1 cellular context compared by ENCODE assay signal in the genomic region with DNA sequence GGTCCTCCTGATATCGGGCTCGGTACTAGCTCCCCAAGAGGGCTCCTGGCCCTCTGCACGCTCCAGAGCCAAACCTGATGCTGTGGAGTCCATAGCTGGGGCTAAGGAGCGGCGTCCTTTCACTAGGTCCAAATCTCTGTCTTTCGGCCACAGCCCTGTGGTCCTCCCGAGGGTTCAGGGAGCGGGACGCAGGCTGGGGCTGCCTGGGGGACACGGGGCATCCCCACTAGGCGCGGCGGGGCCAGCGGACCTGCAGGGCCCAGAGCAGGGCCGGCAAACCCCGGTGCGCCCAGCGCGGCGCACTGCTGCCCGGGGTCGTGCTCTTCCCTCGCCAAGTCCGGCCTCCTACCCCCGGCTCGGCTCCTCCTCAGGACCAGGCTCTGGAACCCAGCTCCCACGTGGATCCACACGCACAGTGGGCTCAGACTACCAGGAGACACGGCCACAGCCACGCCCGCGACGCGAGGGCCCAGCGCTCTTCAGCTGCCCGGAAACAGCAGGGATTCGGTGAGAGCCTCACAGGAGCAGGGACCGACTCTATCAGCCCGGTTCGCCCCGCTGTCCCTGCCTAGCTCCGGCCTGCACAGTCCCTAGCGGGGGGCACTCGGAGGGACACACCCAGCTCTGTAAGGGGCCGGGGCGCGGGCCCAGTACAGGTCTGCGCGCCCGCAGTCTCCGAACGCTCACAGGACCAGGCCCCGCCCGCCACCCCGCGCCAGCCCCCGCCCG.
TF ChIP-seq lines count a peak whose summit lies in the region.

No MANE protein-coding gene starts in this region.

TF ChIP-seq in HepG2, 621 proteins besides CTCF, POLR2A, EP300 and RAD21 (continued from another document and continues in another):
- TF ChIP-seq, protein P1, sequence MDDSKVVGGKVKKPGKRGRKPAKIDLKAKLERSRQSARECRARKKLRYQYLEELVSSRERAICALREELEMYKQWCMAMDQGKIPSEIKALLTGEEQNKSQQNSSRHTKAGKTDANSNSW (CRISPR knock-in tag; IDR thresholded peaks at IDR 0.05; ENCODE audit: borderline replicate concordance), result no peak
- TF ChIP-seq ZNF563 (CRISPR knock-in tag; IDR thresholded peaks at IDR 0.05), result peak; percentile 80; the same call in 1 of the 2 replicates
- TF ChIP-seq MTA3 (CRISPR knock-in tag; IDR thresholded peaks at IDR 0.05), result no peak
- TF ChIP-seq, protein P2, sequence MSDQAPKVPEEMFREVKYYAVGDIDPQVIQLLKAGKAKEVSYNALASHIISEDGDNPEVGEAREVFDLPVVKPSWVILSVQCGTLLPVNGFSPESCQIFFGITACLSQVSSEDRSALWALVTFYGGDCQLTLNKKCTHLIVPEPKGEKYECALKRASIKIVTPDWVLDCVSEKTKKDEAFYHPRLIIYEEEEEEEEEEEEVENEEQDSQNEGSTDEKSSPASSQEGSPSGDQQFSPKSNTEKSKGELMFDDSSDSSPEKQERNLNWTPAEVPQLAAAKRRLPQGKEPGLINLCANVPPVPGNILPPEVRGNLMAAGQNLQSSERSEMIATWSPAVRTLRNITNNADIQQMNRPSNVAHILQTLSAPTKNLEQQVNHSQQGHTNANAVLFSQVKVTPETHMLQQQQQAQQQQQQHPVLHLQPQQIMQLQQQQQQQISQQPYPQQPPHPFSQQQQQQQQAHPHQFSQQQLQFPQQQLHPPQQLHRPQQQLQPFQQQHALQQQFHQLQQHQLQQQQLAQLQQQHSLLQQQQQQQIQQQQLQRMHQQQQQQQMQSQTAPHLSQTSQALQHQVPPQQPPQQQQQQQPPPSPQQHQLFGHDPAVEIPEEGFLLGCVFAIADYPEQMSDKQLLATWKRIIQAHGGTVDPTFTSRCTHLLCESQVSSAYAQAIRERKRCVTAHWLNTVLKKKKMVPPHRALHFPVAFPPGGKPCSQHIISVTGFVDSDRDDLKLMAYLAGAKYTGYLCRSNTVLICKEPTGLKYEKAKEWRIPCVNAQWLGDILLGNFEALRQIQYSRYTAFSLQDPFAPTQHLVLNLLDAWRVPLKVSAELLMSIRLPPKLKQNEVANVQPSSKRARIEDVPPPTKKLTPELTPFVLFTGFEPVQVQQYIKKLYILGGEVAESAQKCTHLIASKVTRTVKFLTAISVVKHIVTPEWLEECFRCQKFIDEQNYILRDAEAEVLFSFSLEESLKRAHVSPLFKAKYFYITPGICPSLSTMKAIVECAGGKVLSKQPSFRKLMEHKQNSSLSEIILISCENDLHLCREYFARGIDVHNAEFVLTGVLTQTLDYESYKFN (CRISPR knock-in tag; conservative IDR thresholded peaks at IDR 0.05), result no peak; the same call in 1 of the 2 replicates
- TF ChIP-seq, protein P3, sequence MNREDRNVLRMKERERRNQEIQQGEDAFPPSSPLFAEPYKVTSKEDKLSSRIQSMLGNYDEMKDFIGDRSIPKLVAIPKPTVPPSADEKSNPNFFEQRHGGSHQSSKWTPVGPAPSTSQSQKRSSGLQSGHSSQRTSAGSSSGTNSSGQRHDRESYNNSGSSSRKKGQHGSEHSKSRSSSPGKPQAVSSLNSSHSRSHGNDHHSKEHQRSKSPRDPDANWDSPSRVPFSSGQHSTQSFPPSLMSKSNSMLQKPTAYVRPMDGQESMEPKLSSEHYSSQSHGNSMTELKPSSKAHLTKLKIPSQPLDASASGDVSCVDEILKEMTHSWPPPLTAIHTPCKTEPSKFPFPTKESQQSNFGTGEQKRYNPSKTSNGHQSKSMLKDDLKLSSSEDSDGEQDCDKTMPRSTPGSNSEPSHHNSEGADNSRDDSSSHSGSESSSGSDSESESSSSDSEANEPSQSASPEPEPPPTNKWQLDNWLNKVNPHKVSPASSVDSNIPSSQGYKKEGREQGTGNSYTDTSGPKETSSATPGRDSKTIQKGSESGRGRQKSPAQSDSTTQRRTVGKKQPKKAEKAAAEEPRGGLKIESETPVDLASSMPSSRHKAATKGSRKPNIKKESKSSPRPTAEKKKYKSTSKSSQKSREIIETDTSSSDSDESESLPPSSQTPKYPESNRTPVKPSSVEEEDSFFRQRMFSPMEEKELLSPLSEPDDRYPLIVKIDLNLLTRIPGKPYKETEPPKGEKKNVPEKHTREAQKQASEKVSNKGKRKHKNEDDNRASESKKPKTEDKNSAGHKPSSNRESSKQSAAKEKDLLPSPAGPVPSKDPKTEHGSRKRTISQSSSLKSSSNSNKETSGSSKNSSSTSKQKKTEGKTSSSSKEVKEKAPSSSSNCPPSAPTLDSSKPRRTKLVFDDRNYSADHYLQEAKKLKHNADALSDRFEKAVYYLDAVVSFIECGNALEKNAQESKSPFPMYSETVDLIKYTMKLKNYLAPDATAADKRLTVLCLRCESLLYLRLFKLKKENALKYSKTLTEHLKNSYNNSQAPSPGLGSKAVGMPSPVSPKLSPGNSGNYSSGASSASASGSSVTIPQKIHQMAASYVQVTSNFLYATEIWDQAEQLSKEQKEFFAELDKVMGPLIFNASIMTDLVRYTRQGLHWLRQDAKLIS (CRISPR knock-in tag; IDR thresholded peaks at IDR 0.05), result no peak
- no peak for TF ChIP-seq ZNF772 (CRISPR knock-in tag; IDR thresholded peaks at IDR 0.05)
- TF ChIP-seq THAP11 (CRISPR knock-in tag; IDR thresholded peaks at IDR 0.05), result no peak
- no peak for TF ChIP-seq ZNF343 (CRISPR knock-in tag; IDR thresholded peaks at IDR 0.05)
- TF ChIP-seq ZNF556 (CRISPR knock-in tag; IDR thresholded peaks at IDR 0.05; ENCODE audit: borderline replicate concordance), result no peak
- TF ChIP-seq, protein P4, sequence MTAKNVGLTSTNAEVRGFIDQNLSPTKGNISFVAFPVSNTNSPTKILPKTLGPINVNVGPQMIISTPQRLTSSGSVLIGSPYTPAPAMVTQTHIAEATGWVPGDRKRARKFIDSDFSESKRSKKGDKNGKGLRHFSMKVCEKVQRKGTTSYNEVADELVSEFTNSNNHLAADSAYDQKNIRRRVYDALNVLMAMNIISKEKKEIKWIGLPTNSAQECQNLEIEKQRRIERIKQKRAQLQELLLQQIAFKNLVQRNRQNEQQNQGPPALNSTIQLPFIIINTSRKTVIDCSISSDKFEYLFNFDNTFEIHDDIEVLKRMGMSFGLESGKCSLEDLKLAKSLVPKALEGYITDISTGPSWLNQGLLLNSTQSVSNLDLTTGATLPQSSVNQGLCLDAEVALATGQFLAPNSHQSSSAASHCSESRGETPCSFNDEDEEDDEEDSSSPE (CRISPR knock-in tag; IDR thresholded peaks at IDR 0.05), result no peak
- TF ChIP-seq, protein P5, sequence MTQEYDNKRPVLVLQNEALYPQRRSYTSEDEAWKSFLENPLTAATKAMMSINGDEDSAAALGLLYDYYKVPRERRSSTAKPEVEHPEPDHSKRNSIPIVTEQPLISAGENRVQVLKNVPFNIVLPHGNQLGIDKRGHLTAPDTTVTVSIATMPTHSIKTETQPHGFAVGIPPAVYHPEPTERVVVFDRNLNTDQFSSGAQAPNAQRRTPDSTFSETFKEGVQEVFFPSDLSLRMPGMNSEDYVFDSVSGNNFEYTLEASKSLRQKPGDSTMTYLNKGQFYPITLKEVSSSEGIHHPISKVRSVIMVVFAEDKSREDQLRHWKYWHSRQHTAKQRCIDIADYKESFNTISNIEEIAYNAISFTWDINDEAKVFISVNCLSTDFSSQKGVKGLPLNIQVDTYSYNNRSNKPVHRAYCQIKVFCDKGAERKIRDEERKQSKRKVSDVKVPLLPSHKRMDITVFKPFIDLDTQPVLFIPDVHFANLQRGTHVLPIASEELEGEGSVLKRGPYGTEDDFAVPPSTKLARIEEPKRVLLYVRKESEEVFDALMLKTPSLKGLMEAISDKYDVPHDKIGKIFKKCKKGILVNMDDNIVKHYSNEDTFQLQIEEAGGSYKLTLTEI (CRISPR knock-in tag; conservative IDR thresholded peaks at IDR 0.05), result no peak
- TF ChIP-seq, protein P6, sequence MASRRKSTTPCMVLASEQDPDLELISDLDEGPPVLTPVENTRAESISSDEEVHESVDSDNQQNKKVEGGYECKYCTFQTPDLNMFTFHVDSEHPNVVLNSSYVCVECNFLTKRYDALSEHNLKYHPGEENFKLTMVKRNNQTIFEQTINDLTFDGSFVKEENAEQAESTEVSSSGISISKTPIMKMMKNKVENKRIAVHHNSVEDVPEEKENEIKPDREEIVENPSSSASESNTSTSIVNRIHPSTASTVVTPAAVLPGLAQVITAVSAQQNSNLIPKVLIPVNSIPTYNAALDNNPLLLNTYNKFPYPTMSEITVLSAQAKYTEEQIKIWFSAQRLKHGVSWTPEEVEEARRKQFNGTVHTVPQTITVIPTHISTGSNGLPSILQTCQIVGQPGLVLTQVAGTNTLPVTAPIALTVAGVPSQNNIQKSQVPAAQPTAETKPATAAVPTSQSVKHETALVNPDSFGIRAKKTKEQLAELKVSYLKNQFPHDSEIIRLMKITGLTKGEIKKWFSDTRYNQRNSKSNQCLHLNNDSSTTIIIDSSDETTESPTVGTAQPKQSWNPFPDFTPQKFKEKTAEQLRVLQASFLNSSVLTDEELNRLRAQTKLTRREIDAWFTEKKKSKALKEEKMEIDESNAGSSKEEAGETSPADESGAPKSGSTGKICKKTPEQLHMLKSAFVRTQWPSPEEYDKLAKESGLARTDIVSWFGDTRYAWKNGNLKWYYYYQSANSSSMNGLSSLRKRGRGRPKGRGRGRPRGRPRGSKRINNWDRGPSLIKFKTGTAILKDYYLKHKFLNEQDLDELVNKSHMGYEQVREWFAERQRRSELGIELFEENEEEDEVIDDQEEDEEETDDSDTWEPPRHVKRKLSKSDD (CRISPR knock-in tag; IDR thresholded peaks at IDR 0.05; ENCODE audit: low read depth), result peak; percentile 60; the same call in 1 of the 2 replicates
- no peak for TF ChIP-seq CCAR2 (optimal IDR thresholded peaks at IDR 0.05; ENCODE audit: low read depth, low read length)
- no peak for TF ChIP-seq ZNF33B (CRISPR knock-in tag; IDR thresholded peaks at IDR 0.05)
- no peak for TF ChIP-seq KLF6 (CRISPR knock-in tag; IDR thresholded peaks at IDR 0.05)
- TF ChIP-seq SMAD3 (CRISPR knock-in tag; IDR thresholded peaks at IDR 0.05), result no peak
- peak; percentile 52; the same call in 1 of the 2 replicates for TF ChIP-seq GABPB1 (CRISPR knock-in tag; IDR thresholded peaks at IDR 0.05)
- TF ChIP-seq, protein P7, sequence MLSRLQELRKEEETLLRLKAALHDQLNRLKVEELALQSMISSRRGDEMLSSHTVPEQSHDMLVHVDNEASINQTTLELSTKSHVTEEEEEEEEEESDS (CRISPR knock-in tag; IDR thresholded peaks at IDR 0.05; ENCODE audit: borderline replicate concordance), result no peak
- TF ChIP-seq ZMYM3 (CRISPR knock-in tag; IDR thresholded peaks at IDR 0.05), result no peak
- no peak for TF ChIP-seq NCOR1 (IDR thresholded peaks at IDR 0.05; ENCODE audit: borderline replicate concordance, low read length)
- TF ChIP-seq CENPX (CRISPR knock-in tag; IDR thresholded peaks at IDR 0.05), result no peak
- TF ChIP-seq ELF3 (CRISPR knock-in tag; IDR thresholded peaks at IDR 0.05), result no peak
- no peak for TF ChIP-seq KAT8 (CRISPR knock-in tag; IDR thresholded peaks at IDR 0.05)
- TF ChIP-seq ZC3H4 (CRISPR knock-in tag; IDR thresholded peaks at IDR 0.05; ENCODE audit: borderline replicate concordance), result no peak
- TF ChIP-seq XRCC5 (optimal IDR thresholded peaks at IDR 0.05; ENCODE audit: low read length), result no peak
- no peak for TF ChIP-seq STAT5B (CRISPR knock-in tag; IDR thresholded peaks at IDR 0.05)
- no peak for TF ChIP-seq MED1 (CRISPR knock-in tag; IDR thresholded peaks at IDR 0.05)
- TF ChIP-seq SNAI1 (CRISPR knock-in tag; IDR thresholded peaks at IDR 0.05; ENCODE audit: borderline replicate concordance), result no peak
- TF ChIP-seq, protein P8, sequence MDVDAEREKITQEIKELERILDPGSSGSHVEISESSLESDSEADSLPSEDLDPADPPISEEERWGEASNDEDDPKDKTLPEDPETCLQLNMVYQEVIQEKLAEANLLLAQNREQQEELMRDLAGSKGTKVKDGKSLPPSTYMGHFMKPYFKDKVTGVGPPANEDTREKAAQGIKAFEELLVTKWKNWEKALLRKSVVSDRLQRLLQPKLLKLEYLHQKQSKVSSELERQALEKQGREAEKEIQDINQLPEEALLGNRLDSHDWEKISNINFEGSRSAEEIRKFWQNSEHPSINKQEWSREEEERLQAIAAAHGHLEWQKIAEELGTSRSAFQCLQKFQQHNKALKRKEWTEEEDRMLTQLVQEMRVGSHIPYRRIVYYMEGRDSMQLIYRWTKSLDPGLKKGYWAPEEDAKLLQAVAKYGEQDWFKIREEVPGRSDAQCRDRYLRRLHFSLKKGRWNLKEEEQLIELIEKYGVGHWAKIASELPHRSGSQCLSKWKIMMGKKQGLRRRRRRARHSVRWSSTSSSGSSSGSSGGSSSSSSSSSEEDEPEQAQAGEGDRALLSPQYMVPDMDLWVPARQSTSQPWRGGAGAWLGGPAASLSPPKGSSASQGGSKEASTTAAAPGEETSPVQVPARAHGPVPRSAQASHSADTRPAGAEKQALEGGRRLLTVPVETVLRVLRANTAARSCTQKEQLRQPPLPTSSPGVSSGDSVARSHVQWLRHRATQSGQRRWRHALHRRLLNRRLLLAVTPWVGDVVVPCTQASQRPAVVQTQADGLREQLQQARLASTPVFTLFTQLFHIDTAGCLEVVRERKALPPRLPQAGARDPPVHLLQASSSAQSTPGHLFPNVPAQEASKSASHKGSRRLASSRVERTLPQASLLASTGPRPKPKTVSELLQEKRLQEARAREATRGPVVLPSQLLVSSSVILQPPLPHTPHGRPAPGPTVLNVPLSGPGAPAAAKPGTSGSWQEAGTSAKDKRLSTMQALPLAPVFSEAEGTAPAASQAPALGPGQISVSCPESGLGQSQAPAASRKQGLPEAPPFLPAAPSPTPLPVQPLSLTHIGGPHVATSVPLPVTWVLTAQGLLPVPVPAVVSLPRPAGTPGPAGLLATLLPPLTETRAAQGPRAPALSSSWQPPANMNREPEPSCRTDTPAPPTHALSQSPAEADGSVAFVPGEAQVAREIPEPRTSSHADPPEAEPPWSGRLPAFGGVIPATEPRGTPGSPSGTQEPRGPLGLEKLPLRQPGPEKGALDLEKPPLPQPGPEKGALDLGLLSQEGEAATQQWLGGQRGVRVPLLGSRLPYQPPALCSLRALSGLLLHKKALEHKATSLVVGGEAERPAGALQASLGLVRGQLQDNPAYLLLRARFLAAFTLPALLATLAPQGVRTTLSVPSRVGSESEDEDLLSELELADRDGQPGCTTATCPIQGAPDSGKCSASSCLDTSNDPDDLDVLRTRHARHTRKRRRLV (CRISPR knock-in tag; IDR thresholded peaks at IDR 0.05), result no peak
- no peak for TF ChIP-seq NFE2 (CRISPR knock-in tag; IDR thresholded peaks at IDR 0.05)
- TF ChIP-seq, protein P9, sequence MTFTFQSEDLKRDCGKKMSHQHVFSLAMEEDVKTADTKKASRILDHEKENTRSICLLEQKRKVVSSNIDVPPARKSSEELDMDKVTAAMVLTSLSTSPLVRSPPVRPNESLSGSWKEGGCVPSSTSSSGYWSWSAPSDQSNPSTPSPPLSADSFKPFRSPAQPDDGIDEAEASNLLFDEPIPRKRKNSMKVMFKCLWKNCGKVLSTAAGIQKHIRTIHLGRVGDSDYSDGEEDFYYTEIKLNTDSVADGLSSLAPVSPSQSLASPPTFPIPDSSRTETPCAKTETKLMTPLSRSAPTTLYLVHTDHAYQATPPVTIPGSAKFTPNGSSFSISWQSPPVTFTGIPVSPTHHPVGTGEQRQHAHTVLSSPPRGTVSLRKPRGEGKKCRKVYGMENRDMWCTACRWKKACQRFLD (CRISPR knock-in tag; IDR thresholded peaks at IDR 0.05; ENCODE audit: borderline replicate concordance), result no peak
- TF ChIP-seq AGO1 (IDR thresholded peaks at IDR 0.05; ENCODE audit: low read depth, low read length, poor library complexity, severe bottlenecking), result peak; percentile 14
- TF ChIP-seq ARNTL (CRISPR knock-in tag; IDR thresholded peaks at IDR 0.05), result no peak
- TF ChIP-seq ZNF441 (CRISPR knock-in tag; IDR thresholded peaks at IDR 0.05; ENCODE audit: borderline replicate concordance), result no peak
- TF ChIP-seq SMARCE1 (IDR thresholded peaks at IDR 0.05; ENCODE audit: borderline replicate concordance), result no peak
- no peak for TF ChIP-seq IKZF4 (CRISPR knock-in tag; IDR thresholded peaks at IDR 0.05; ENCODE audit: borderline replicate concordance, low read depth, not compliant biosample characterization)
- no peak for TF ChIP-seq ELF4 (CRISPR knock-in tag; IDR thresholded peaks at IDR 0.05; ENCODE audit: borderline replicate concordance)
- TF ChIP-seq SP140L (CRISPR knock-in tag; IDR thresholded peaks at IDR 0.05; ENCODE audit: borderline replicate concordance), result no peak
- no peak for TF ChIP-seq REL (CRISPR knock-in tag; conservative IDR thresholded peaks at IDR 0.05)
